1 cellular context compared by ENCODE assay signal in the genomic region with DNA sequence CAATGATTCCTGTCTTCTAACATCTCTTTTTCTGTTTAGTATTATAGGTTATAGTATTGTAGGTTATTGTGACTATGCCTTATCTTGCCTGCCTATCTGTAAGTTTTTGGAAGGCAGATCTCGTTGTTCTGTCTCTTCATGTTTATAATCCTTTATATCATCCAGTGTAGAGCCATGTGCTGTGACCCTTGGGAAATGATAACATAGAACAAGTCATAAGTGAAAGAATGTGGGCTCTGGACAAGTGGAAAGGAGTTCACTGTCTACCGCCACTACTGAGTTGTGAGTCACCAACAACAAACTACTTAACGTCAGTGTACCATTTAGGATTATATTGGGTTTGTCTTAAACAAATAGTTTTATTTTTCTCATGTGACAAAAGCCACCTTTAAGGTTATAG.
TF ChIP-seq lines count a peak whose summit lies in the region.

No MANE protein-coding gene starts in this region.

TF ChIP-seq in HepG2, 621 proteins besides CTCF, POLR2A, EP300 and RAD21 (continued from another document):
- TF ChIP-seq, protein P1, sequence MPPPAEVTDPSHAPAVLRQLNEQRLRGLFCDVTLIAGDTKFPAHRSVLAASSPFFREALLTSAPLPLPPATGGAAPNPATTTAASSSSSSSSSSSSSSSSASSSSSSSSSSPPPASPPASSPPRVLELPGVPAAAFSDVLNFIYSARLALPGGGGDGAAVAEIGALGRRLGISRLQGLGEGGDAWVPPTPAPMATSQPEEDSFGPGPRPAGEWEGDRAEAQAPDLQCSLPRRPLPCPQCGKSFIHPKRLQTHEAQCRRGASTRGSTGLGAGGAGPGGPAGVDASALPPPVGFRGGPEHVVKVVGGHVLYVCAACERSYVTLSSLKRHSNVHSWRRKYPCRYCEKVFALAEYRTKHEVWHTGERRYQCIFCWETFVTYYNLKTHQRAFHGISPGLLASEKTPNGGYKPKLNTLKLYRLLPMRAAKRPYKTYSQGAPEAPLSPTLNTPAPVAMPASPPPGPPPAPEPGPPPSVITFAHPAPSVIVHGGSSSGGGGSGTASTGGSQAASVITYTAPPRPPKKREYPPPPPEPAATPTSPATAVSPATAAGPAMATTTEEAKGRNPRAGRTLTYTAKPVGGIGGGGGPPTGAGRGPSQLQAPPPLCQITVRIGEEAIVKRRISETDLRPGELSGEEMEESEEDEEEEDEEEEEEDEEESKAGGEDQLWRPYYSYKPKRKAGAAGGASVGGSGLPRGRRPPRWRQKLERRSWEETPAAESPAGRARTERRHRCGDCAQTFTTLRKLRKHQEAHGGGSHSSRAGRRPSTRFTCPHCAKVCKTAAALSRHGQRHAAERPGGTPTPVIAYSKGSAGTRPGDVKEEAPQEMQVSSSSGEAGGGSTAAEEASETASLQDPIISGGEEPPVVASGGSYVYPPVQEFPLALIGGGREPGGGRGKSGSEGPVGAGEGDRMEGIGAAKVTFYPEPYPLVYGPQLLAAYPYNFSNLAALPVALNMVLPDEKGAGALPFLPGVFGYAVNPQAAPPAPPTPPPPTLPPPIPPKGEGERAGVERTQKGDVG (CRISPR knock-in tag; IDR thresholded peaks at IDR 0.05; ENCODE audit: borderline replicate concordance) = no peak
- TF ChIP-seq ZNF235 (CRISPR knock-in tag; IDR thresholded peaks at IDR 0.05; ENCODE audit: borderline replicate concordance) = no peak
- TF ChIP-seq ZNF431 (CRISPR knock-in tag; IDR thresholded peaks at IDR 0.05; ENCODE audit: borderline replicate concordance, low read depth) = no peak
- TF ChIP-seq EED (CRISPR knock-in tag; IDR thresholded peaks at IDR 0.05) = no peak
- TF ChIP-seq, protein P2, sequence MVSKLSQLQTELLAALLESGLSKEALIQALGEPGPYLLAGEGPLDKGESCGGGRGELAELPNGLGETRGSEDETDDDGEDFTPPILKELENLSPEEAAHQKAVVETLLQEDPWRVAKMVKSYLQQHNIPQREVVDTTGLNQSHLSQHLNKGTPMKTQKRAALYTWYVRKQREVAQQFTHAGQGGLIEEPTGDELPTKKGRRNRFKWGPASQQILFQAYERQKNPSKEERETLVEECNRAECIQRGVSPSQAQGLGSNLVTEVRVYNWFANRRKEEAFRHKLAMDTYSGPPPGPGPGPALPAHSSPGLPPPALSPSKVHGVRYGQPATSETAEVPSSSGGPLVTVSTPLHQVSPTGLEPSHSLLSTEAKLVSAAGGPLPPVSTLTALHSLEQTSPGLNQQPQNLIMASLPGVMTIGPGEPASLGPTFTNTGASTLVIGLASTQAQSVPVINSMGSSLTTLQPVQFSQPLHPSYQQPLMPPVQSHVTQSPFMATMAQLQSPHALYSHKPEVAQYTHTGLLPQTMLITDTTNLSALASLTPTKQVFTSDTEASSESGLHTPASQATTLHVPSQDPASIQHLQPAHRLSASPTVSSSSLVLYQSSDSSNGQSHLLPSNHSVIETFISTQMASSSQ (IDR thresholded peaks at IDR 0.05; ENCODE audit: low read depth) = no peak
- TF ChIP-seq, protein P2 (CRISPR knock-in tag; IDR thresholded peaks at IDR 0.05; ENCODE audit: borderline replicate concordance) = no peak
- TF ChIP-seq, protein P3, sequence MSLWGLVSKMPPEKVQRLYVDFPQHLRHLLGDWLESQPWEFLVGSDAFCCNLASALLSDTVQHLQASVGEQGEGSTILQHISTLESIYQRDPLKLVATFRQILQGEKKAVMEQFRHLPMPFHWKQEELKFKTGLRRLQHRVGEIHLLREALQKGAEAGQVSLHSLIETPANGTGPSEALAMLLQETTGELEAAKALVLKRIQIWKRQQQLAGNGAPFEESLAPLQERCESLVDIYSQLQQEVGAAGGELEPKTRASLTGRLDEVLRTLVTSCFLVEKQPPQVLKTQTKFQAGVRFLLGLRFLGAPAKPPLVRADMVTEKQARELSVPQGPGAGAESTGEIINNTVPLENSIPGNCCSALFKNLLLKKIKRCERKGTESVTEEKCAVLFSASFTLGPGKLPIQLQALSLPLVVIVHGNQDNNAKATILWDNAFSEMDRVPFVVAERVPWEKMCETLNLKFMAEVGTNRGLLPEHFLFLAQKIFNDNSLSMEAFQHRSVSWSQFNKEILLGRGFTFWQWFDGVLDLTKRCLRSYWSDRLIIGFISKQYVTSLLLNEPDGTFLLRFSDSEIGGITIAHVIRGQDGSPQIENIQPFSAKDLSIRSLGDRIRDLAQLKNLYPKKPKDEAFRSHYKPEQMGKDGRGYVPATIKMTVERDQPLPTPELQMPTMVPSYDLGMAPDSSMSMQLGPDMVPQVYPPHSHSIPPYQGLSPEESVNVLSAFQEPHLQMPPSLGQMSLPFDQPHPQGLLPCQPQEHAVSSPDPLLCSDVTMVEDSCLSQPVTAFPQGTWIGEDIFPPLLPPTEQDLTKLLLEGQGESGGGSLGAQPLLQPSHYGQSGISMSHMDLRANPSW (CRISPR knock-in tag; IDR thresholded peaks at IDR 0.05; ENCODE audit: borderline replicate concordance) = no peak
- TF ChIP-seq KDM2A (CRISPR knock-in tag; IDR thresholded peaks at IDR 0.05; ENCODE audit: borderline replicate concordance, low read depth) = no peak
- TF ChIP-seq ZNF546 (CRISPR knock-in tag; conservative IDR thresholded peaks at IDR 0.05) = no peak
- no peak for TF ChIP-seq CCAR2 (optimal IDR thresholded peaks at IDR 0.05; ENCODE audit: low read depth, low read length)
- no peak for TF ChIP-seq SP140L (CRISPR knock-in tag; IDR thresholded peaks at IDR 0.05; ENCODE audit: borderline replicate concordance)
